In genomic region chr10:26911811-26912461, GRCh38 we compare ENCODE assay signal across 17 cellular contexts.
A peak's percentile ranks its signal among the peaks of the same experiment; 100 is the strongest.
DNase-seq lines count a peak whose midpoint lies in the region; ATAC-seq lines count a peak whose summit lies in the region.
"Had no signal": no experiment of that assay in that cellular context is flagged by ENCODE, and none has a peak within 500 bp of the region (broad histone marks: within the 10 kb centered on the region; RNA-seq: fewer than 3 reads in every experiment).

No MANE protein-coding gene starts in this region.

- peak; percentile 57 for ATAC-seq in GM18858 (IDR thresholded peaks at IDR 0.05; ENCODE audit: unreplicated experiment)
- ATAC-seq in GM21528 (IDR thresholded peaks at IDR 0.05; ENCODE audit: low FRiP score, unreplicated experiment): peak; percentile 58
- ATAC-seq in HG03175 (IDR thresholded peaks at IDR 0.05; ENCODE audit: unreplicated experiment): peak; percentile 72
- no peak for ATAC-seq in GM19455 (IDR thresholded peaks at IDR 0.05; ENCODE audit: unreplicated experiment)
- ATAC-seq: activated CD8-positive, alpha-beta T cell treated with anti-CD3 and anti-CD28 coated beads for 36 hours; stimulated activated naive CD8-positive, alpha-beta T cell treated with anti-CD3 and anti-CD28 coated beads, Interleukin-15, amount 100 ng/mL, for 72 hours had no signal

- DNase-seq in germinal center (ENCODE audit: low spot score) (peak; percentile 23), SW480 (ENCODE audit: low spot score) (no peak), AG08396 (ENCODE audit: low spot score) (no peak)
- DNase-seq in activated CD8-positive, alpha-beta memory T cell treated with anti-CD3 and anti-CD28 coated beads, Interleukin-2, amount 50 U/mL, for 48 hours: no peak
- DNase-seq: activated CD8-positive, alpha-beta T cell treated with anti-CD3 and anti-CD28 coated beads for 36 hours; activated effector memory CD4-positive, alpha-beta T cell treated with Interleukin-2 at 50 U/mL for 16 hours; effector CD8-positive, alpha-beta T cell; GOT3; mammary epithelial cell; NCI-H1436; NCI-H510A treated with DMSO at 0.1 percent for 48 hours; stimulated activated naive CD8-positive, alpha-beta T cell treated with anti-CD3 and anti-CD28 coated beads, Interleukin-15, amount 100 ng/mL, for 72 hours; T1000 had no signal
